21 cellular contexts compared by ENCODE assay signal in genomic region chr10:68742397-68742796, GRCh38.
"Had no signal": no experiment of that assay in that cellular context is flagged by ENCODE, and none has a peak within 500 bp of the region (broad histone marks: within the 10 kb centered on the region; RNA-seq: fewer than 3 reads in every experiment).

No MANE protein-coding gene starts in this region.

- H3K4me1 ChIP-seq: left lung, pancreas, stomach, thyroid gland had no signal

- H3K27me3 ChIP-seq: hepatocyte, left lung, neutrophil, pancreas, stomach, thyroid gland had no signal

- H3K27ac ChIP-seq: hepatocyte, left lung, neutrophil, pancreas, stomach, thyroid gland had no signal

- FAIRE-seq: frontal cortex, kidney, pancreas had no signal

- H3K9me3 ChIP-seq: left lung, neutrophil, pancreas, stomach, thyroid gland had no signal

- H3K4me2 ChIP-seq: hepatocyte had no signal

- H2AFZ ChIP-seq: hepatocyte had no signal

- DNase-seq: cerebellar nuclear complex; cortex of kidney; effector CD4-positive, alpha-beta T cell; head of caudate nucleus; kidney; left lung; mesendoderm; naive B cell; pancreas; stimulated activated CD4-positive, alpha-beta T cell treated with anti-CD3 and anti-CD28 coated beads, Interleukin-2, amount 100 ng/mL, for 24 hours; stimulated activated CD4-positive, alpha-beta T cell treated with anti-CD3 and anti-CD28 coated beads, Interleukin-4, amount 100 ng/mL, for 24 hours; stimulated activated naive CD4-positive, alpha-beta T cell treated with Interleukin-2 at 50 U/mL for 16 hours; stomach; thyroid gland; trophoblast cell had no signal

- H3K4me3 ChIP-seq: hepatocyte, left lung, pancreas, stomach, thyroid gland had no signal

- ATAC-seq: left lung; natural killer cell treated with Interleukin-12 subunit alpha and Interleukin-12 subunit beta and Interleukin-15 and Interleukin-18, amount 100 ng/mL, for 72 hours; pancreas; sciatic nerve; stimulated activated effector memory CD8-positive, alpha-beta T cell treated with anti-CD3 and anti-CD28 coated beads, Interleukin-12 subunit alpha, Interleukin-12 subunit beta, amount 100 ng/mL, for 72 hours had no signal
